Comparison of ENCODE assay signal across 1 cellular context in genomic region chr16:51133691-51134090, GRCh38.
TF ChIP-seq lines count a peak whose summit lies in the region.

No MANE protein-coding gene starts in this region.

TF ChIP-seq in H1, 55 proteins besides CTCF, POLR2A, EP300 and RAD21:
- TF ChIP-seq TAF7 (optimal IDR thresholded peaks at IDR 0.05; ENCODE audit: borderline replicate concordance, low read depth, low read length) = no peak
- 0 out of 2 replicates have a peak, but pooled peaks have one; percentile 24 for TF ChIP-seq MAX (IDR thresholded peaks at IDR 0.05)
